In the genomic region with DNA sequence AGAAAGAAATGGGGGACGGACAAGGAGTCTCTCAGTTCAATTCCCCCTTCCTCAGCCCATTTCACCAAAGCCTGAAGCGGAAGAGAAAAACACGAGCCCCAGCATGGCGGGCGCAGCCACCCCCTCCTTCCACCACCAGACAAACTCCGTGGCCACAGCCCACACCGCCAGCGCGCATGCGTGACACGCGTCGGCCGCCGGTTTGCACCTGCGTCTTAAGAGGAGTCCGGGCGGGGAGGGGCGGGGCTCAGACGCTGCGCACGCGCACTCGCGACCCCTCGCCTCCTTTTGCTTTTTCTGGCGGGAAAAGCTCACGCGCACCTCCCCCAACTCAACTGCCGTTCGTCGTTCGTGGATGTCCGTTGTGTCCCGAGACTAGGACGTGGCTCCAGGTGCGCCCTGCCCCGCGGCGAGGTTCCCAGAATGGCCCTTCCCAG, we compare ENCODE assay signal across 1 cellular context.
A peak's percentile ranks its signal among the peaks of the same experiment; 100 is the strongest.
TF ChIP-seq lines count a peak whose summit lies in the region.

A gene with protein sequence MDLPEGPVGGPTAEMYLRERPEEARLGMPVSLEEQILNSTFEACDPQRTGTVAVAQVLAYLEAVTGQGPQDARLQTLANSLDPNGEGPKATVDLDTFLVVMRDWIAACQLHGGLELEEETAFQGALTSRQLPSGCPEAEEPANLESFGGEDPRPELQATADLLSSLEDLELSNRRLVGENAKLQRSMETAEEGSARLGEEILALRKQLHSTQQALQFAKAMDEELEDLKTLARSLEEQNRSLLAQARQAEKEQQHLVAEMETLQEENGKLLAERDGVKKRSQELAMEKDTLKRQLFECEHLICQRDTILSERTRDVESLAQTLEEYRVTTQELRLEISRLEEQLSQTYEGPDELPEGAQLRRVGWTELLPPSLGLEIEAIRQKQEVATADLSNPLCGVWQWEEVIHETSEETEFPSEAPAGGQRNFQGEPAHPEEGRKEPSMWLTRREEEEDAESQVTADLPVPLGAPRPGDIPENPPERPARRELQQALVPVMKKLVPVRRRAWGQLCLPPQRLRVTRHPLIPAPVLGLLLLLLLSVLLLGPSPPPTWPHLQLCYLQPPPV (plus strand): TSS at position 314 of the 437 bp plus-strand sequence. CDS start 2,635 bp downstream, outside the sequence.

TF ChIP-seq in K562, 482 proteins besides CTCF, POLR2A, EP300 and RAD21 (continued from another document):
- TF ChIP-seq, protein P1, sequence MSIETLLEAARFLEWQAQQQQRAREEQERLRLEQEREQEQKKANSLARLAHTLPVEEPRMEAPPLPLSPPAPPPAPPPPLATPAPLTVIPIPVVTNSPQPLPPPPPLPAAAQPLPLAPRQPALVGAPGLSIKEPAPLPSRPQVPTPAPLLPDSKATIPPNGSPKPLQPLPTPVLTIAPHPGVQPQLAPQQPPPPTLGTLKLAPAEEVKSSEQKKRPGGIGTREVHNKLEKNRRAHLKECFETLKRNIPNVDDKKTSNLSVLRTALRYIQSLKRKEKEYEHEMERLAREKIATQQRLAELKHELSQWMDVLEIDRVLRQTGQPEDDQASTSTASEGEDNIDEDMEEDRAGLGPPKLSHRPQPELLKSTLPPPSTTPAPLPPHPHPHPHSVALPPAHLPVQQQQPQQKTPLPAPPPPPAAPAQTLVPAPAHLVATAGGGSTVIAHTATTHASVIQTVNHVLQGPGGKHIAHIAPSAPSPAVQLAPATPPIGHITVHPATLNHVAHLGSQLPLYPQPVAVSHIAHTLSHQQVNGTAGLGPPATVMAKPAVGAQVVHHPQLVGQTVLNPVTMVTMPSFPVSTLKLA (conservative IDR thresholded peaks at IDR 0.05) = 0 out of 4 replicates have a peak, but pooled peaks of 1 of the 2 experiments have one; percentile 15
- no peak for TF ChIP-seq PTBP1 (IDR thresholded peaks at IDR 0.05; ENCODE audit: low read depth, low read length)
